In genomic region chr7:80498481-80499349, GRCh38 we compare ENCODE assay signal across 11 cellular contexts. TPM values are rescaled to one million over a fixed set of nuclear protein-coding genes. Genes with fewer than 3 reads are reported as not detected.
A peak's percentile ranks its signal among the peaks of the same experiment; 100 is the strongest.
DNase-seq lines count a peak whose midpoint lies in the region; ATAC-seq and TF ChIP-seq lines count a peak whose summit lies in the region.
"Had no signal": no experiment of that assay in that cellular context is flagged by ENCODE, and none has a peak within 500 bp of the region (broad histone marks: within the 10 kb centered on the region; RNA-seq: fewer than 3 reads in every experiment).

No MANE protein-coding gene starts in this region.

- H3K9me3 ChIP-seq in adrenal gland (replicated peaks in 1 of 3) (no peaks in the 10 kb centered on the region), psoas muscle (no peaks in the 10 kb centered on the region)

- H3K4me3 ChIP-seq in adrenal gland (peak overlapping the region in 1 of 4 donors; percentile 8), psoas muscle (no peak overlapping the region)

- no peak for DNase-seq in adrenal gland
- no peak for DNase-seq in Right ventricle myocardium superior
- DNase-seq in psoas muscle = no peak
- DNase-seq in NCI-H2107 treated with DMSO at 0.1 percent for 48 hours (lab: John Stamatoyannopoulos, UW; ENCODE audit: unreplicated experiment) = no peak
- DNase-seq in NCI-H2196 treated with DMSO at 0.1 percent for 48 hours (lab: John Stamatoyannopoulos, UW; ENCODE audit: unreplicated experiment) = no peak
- DNase-seq: amygdala; CD4-positive, alpha-beta memory T cell; stimulated activated CD4-positive, alpha-beta T cell treated with anti-CD3 and anti-CD28 coated beads, Interleukin-1b, Interleukin-23, amount 100 ng/mL, for 48 hours had no signal

- WGBS in adrenal gland, 4 donors = 31 to 38% (median 34%) methylated on average over 4 of the region's 4 CpGs
- WGBS in psoas muscle, 3 donors = 30 to 32% (median 31%) methylated on average over 4 of the region's 4 CpGs

- H3K27ac ChIP-seq in adrenal gland (peak overlapping the region in 4 of 5 donors; percentile 57 to 79 (median 72)), psoas muscle (peak overlapping the region; percentile 77)

- TF ChIP-seq CTCF in adrenal gland (IDR thresholded peaks at IDR 0.05) = no peak
- no peak for TF ChIP-seq CTCF in psoas muscle (IDR thresholded peaks at IDR 0.05)

- intact Hi-C loops in adrenal gland (cut with DNase I) (no loop called here), Right ventricle myocardium superior (cut with DNase I) (no loop called here), psoas muscle (cut with DNase I) (loop anchor here (5.0 to 10.0 kb wide), 3 partner anchors 79 to 156 kb away; no protein-coding TSS in a partner anchor)

- ATAC-seq in GM18519 (IDR thresholded peaks at IDR 0.05; ENCODE audit: low FRiP score, unreplicated experiment) (peak; percentile 57), Right ventricle myocardium superior (ENCODE audit: poor library complexity) (peak; percentile 86), psoas muscle (peak; percentile 89 to 97 (median 91)), HG03342 (IDR thresholded peaks at IDR 0.05; ENCODE audit: unreplicated experiment) (no peak), HG03432 (IDR thresholded peaks at IDR 0.05; ENCODE audit: unreplicated experiment) (no peak)

- no peak for TF ChIP-seq POLR2A in adrenal gland (IDR thresholded peaks at IDR 0.05)

- H3K4me1 ChIP-seq in adrenal gland (replicated peaks in 1 of 2) (peaks cover 26 to 31% of the 10 kb centered on the region in 2 donors), psoas muscle (peaks cover 25% of the 10 kb centered on the region)

- H3K36me3 ChIP-seq in adrenal gland (replicated peaks in 1 of 2) (no peaks in the 10 kb centered on the region), psoas muscle (ENCODE audit: insufficient read depth in 1 of 2, low read depth in 1 of 2) (no peaks in the 10 kb centered on the region)

- H3K27me3 ChIP-seq in adrenal gland = no peaks in the 10 kb centered on the region
- peaks cover 0 to 3% (median 0%) of the 10 kb centered on the region in 3 donors for H3K27me3 ChIP-seq in psoas muscle (ENCODE audit: insufficient read depth in 3 of 3, low read length in 2 of 3)

RNA-seq across cellular contexts. Expression of gene GNAT3, which starts 13.1 kb away (rescaled TPM):
- total RNA-seq in adrenal gland (not detected), Right ventricle myocardium superior (not detected), psoas muscle (not detected)
- polyA plus RNA-seq in adrenal gland (not detected), psoas muscle (not detected)
- total RNA-seq: CD4-positive, alpha-beta memory T cell had no signal
- polyA plus RNA-seq: CD4-positive, alpha-beta memory T cell had no signal

Comparison
In these comparisons a context has a peak if more than half of its experiments do, and no peak if none do; other contexts are left out.
1. ATAC-seq: peak in GM18519 (single experiment), Right ventricle myocardium superior (single experiment) and psoas muscle (4 of 4); none in HG03342 (single experiment) and HG03432 (single experiment).
2. intact Hi-C loops: an anchor here in psoas muscle (5.0 to 10.0 kb wide); none called in adrenal gland and Right ventricle myocardium superior.